8 cellular contexts compared by ENCODE assay signal in genomic region chr9:89606567-89607311, GRCh38. TPM values are rescaled to one million over a fixed set of nuclear protein-coding genes. Genes with fewer than 3 reads are reported as not detected.
A peak's percentile ranks its signal among the peaks of the same experiment; 100 is the strongest.
DNase-seq lines count a peak whose midpoint lies in the region; ATAC-seq and TF ChIP-seq lines count a peak whose summit lies in the region.

No MANE protein-coding gene starts in this region.

- ATAC-seq in HG03139 (IDR thresholded peaks at IDR 0.05; ENCODE audit: unreplicated experiment) = no peak

- H3K9me3 Mint-ChIP-seq in T-helper 1 cell treated with Interleukin-12 subunit alpha and Interleukin-12 subunit beta and Interleukin-4 antibody, amounts not matched to agents 30 μg/mL and 1 μg/mL, for 36 hours = no peaks in the 10 kb centered on the region

- peak overlapping the region; percentile 97 for H3K4me3 Mint-ChIP-seq in T-helper 1 cell treated with Interleukin-12 subunit alpha and Interleukin-12 subunit beta and Interleukin-4 antibody, amounts not matched to agents 30 μg/mL and 1 μg/mL, for 36 hours

- H3K27ac ChIP-seq in layer of hippocampus (ENCODE audit: low read depth, low read length) = peak overlapping the region; percentile 80

- peak overlapping the region; percentile 94 for H3K27ac Mint-ChIP-seq in T-helper 1 cell treated with Interleukin-12 subunit alpha and Interleukin-12 subunit beta and Interleukin-4 antibody, amounts not matched to agents 30 μg/mL and 1 μg/mL, for 36 hours

- peaks cover 1% of the 10 kb centered on the region for H3K36me3 ChIP-seq in H7 (replicated peaks; ENCODE audit: control insufficient read depth, insufficient read depth, low read length)

- no peak for TF ChIP-seq CTCF in choroid plexus epithelial cell (conservative IDR thresholded peaks at IDR 0.05; ENCODE audit: low read depth, low read length)
- no peak for TF ChIP-seq CTCF in GM20000 (IDR thresholded peaks at IDR 0.05; ENCODE audit: extremely low read depth, missing control alignments)

- peaks cover 28% of the 10 kb centered on the region for H3K4me1 Mint-ChIP-seq in T-helper 1 cell treated with Interleukin-12 subunit alpha and Interleukin-12 subunit beta and Interleukin-4 antibody, amounts not matched to agents 30 μg/mL and 1 μg/mL, for 36 hours (ENCODE audit: low read depth)

- H3K27me3 ChIP-seq in H7 (ENCODE audit: control insufficient read depth, insufficient read depth, low read length) (peaks cover 25% of the 10 kb centered on the region), layer of hippocampus (ENCODE audit: control insufficient read depth, insufficient read depth, low read length) (no peaks in the 10 kb centered on the region)

- H3K27me3 Mint-ChIP-seq in T-helper 1 cell treated with Interleukin-12 subunit alpha and Interleukin-12 subunit beta and Interleukin-4 antibody, amounts not matched to agents 30 μg/mL and 1 μg/mL, for 36 hours (ENCODE audit: low read depth) = peaks cover 4% of the 10 kb centered on the region

- H3K4me3 ChIP-seq in H7 (ENCODE audit: insufficient read depth, low read depth, low read length) (peak overlapping the region; percentile 92), choroid plexus epithelial cell (ENCODE audit: low read depth, low read length) (no peak overlapping the region)

- H3K36me3 Mint-ChIP-seq in T-helper 1 cell treated with Interleukin-12 subunit alpha and Interleukin-12 subunit beta and Interleukin-4 antibody, amounts not matched to agents 30 μg/mL and 1 μg/mL, for 36 hours (ENCODE audit: low read depth) = peaks cover 21% of the 10 kb centered on the region

- peak; percentile 46 for DNase-seq in 8988T
- DNase-seq in H7 = peak; percentile 80
- DNase-seq in choroid plexus epithelial cell (ENCODE audit: low read depth) = peak; percentile 8
- peak; percentile 55 for DNase-seq in stimulated activated CD4-positive, alpha-beta T cell treated with anti-CD3 and anti-CD28 coated beads, Interleukin-1b, Interleukin-23, amount 100 ng/mL, for 48 hours
- no peak for DNase-seq in GM20000 (ENCODE audit: low spot score)

RNA-seq across cellular contexts. Expression of gene GADD45G, which starts 1.9 kb away (rescaled TPM):
- total RNA-seq in H7 (2014; rRNA removed; shearing (Covaris generic)) = 3.7 and 7.5 TPM in 2 replicates
